ENCODE assay signal across 8 cellular contexts in the genomic region with DNA sequence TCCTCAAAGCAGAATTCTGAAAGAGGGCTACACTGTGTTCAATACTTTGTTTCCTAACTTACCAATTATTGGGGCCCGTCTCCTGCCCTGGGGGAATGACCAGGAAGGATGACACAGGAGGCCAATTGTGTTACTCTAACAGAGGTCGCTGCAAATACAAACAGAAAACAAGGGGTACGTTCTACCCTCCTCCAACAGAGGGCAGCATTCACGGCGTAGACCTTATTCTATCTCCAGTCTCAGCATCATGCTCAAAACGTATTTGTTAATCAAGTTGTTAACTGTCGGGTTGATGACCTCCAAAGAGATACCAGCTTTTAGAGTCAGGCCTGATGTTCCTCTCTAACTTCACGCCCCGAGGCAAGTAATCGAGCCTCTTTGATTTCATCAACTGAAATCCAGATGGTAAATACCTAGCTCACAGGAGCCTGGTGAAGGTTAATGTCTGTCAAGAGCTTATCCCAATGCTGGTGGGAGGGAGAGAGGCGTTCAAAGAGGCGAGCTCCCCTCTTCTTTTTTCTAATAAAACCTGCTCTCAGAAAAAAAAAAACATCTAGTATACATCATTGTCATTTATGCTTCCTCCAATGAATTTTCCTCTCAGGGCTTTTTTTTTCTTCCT.
DNase-seq lines count a peak whose midpoint lies in the region; ATAC-seq lines count a peak whose summit lies in the region.

No MANE protein-coding gene starts in this region.

- H3K4me3 Mint-ChIP-seq in activated T-helper 2 cell treated with anti-CD3 and anti-CD28 coated beads, Interferon-gamma antibody, Interleukin-2, Interleukin-4, amounts not matched to agents 10 μg/mL and 5 μg/mL and 100 μg/mL, durations not matched to agents 14 hours and 24 hours and 36 hours (ENCODE audit: low read depth): no peak overlapping the region

- H3K36me3 Mint-ChIP-seq in activated T-helper 2 cell treated with anti-CD3 and anti-CD28 coated beads, Interferon-gamma antibody, Interleukin-2, Interleukin-4, amounts not matched to agents 10 μg/mL and 5 μg/mL and 100 μg/mL, durations not matched to agents 14 hours and 24 hours and 36 hours (ENCODE audit: low read depth): no peaks in the 10 kb centered on the region

- no peak for ATAC-seq in HG02870 (IDR thresholded peaks at IDR 0.05; ENCODE audit: unreplicated experiment)
- no peak for ATAC-seq in GM21529 (IDR thresholded peaks at IDR 0.05; ENCODE audit: unreplicated experiment)
- ATAC-seq in HG03045 (IDR thresholded peaks at IDR 0.05; ENCODE audit: unreplicated experiment): no peak

- intact Hi-C loops in activated T-helper 2 cell treated with anti-CD3 and anti-CD28 coated beads, Interferon-gamma antibody, Interleukin-2, Interleukin-4, amounts not matched to agents 10 μg/mL and 5 μg/mL and 100 μg/mL, durations not matched to agents 14 hours and 24 hours and 36 hours (cut with micrococcal nuclease): loop anchor here (1.0 kb wide), 1 partner anchor 260 kb away; no protein-coding TSS in a partner anchor

- no peaks in the 10 kb centered on the region for H3K27me3 Mint-ChIP-seq in activated T-helper 2 cell treated with anti-CD3 and anti-CD28 coated beads, Interferon-gamma antibody, Interleukin-2, Interleukin-4, amounts not matched to agents 10 μg/mL and 5 μg/mL and 100 μg/mL, durations not matched to agents 14 hours and 24 hours and 36 hours (ENCODE audit: low read depth)

- DNase-seq in NCI-H345 (lab: John Stamatoyannopoulos, UW): peak; percentile 36
- no peak for DNase-seq in NCI-H345 treated with DMSO at 0.1 percent for 48 hours (lab: John Stamatoyannopoulos, UW; ENCODE audit: unreplicated experiment)
- DNase-seq in LHCN-M2 (ENCODE audit: low read depth): peak; percentile 56
- DNase-seq in activated T-helper 2 cell treated with anti-CD3 and anti-CD28 coated beads, Interferon-gamma antibody, Interleukin-2, Interleukin-4, amounts not matched to agents 10 μg/mL and 5 μg/mL and 100 μg/mL, durations not matched to agents 14 hours and 24 hours and 36 hours (ENCODE audit: low spot score): peak; percentile 10
- DNase-seq in left kidney (ENCODE audit: low read depth, low spot score): peak; percentile 40

- no peak overlapping the region for H3K27ac Mint-ChIP-seq in activated T-helper 2 cell treated with anti-CD3 and anti-CD28 coated beads, Interferon-gamma antibody, Interleukin-2, Interleukin-4, amounts not matched to agents 10 μg/mL and 5 μg/mL and 100 μg/mL, durations not matched to agents 14 hours and 24 hours and 36 hours

- no peaks in the 10 kb centered on the region for H3K4me1 Mint-ChIP-seq in activated T-helper 2 cell treated with anti-CD3 and anti-CD28 coated beads, Interferon-gamma antibody, Interleukin-2, Interleukin-4, amounts not matched to agents 10 μg/mL and 5 μg/mL and 100 μg/mL, durations not matched to agents 14 hours and 24 hours and 36 hours (ENCODE audit: low read depth)

- H3K9me3 Mint-ChIP-seq in activated T-helper 2 cell treated with anti-CD3 and anti-CD28 coated beads, Interferon-gamma antibody, Interleukin-2, Interleukin-4, amounts not matched to agents 10 μg/mL and 5 μg/mL and 100 μg/mL, durations not matched to agents 14 hours and 24 hours and 36 hours: no peaks in the 10 kb centered on the region
